ENCODE assay signal across 25 cellular contexts in the genomic region with DNA sequence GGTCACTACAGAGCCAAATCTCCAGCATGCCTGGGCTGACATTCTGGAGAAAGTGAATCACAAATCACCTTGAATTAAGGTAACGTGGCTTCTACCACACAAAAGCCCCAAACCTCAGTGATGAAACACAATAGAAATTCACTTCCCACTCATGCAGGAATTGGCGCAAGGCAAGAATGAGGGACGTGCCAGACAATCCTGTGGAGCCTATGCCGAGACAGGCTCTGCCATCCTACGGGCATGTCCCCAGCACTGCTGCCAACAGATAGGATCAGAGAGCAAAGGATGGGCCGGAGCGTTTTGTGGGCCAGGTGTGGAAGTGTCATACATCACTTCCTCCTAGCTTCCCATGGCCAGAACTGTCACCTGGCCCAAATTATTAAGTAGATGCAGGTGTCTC.
DNase-seq lines count a peak whose midpoint lies in the region; ATAC-seq and TF ChIP-seq lines count a peak whose summit lies in the region.
"Had no signal": no experiment of that assay in that cellular context is flagged by ENCODE, and none has a peak within 500 bp of the region (broad histone marks: within the 10 kb centered on the region; RNA-seq: fewer than 3 reads in every experiment).

No MANE protein-coding gene starts in this region.

- H3K9me2 ChIP-seq in OCI-LY7 (ENCODE audit: insufficient read depth, low read length): no peaks in the 10 kb centered on the region

- H3K9me3 ChIP-seq in OCI-LY7 (ENCODE audit: low read length): no peaks in the 10 kb centered on the region
- no peaks in the 10 kb centered on the region for H3K9me3 ChIP-seq in gastrocnemius medialis
- H3K9me3 ChIP-seq: tibial nerve had no signal

- POLR2A ChIA-PET in OCI-LY7 (lab: Charles Lee): interaction anchor here (1.1 to 2.1 kb wide), 7 partner anchors 9 to 73 kb away, joined by 3 to 20 read pairs (median 6); no protein-coding TSS in a partner anchor

- intact Hi-C loops in CD14-positive monocyte (cut with micrococcal nuclease) (loop anchor here (5.0 to 10.0 kb wide), 2 partner anchors 44 to 118 kb away; a partner anchor contains a TSS), OCI-LY7 (cut with micrococcal nuclease; ENCODE audit: unreplicated experiment) (no loop called here), gastrocnemius medialis (cut with DNase I; ENCODE audit: low total_unique reads) (no loop called here)

- peak overlapping the region in 6 of 7 donors; percentile 46 to 96 (median 64) for H3K27ac Mint-ChIP-seq in CD14-positive monocyte
- H3K27ac Mint-ChIP-seq: activated naive CD8-positive, alpha-beta T cell; activated T-helper 1 cell treated with anti-CD3 and anti-CD28 coated beads, Interleukin-12 subunit alpha, Interleukin-12 subunit beta, Interleukin-2, Interleukin-4 antibody, amounts not matched to agents 30 ng/mL and 10 ng/mL and 1 ng/mL, durations not matched to agents 14 hours and 24 hours and 36 hours had no signal

- peak overlapping the region; percentile 19; the same call in 1 of the 2 replicates for H3K4me2 ChIP-seq in OCI-LY7 (ENCODE audit: low read length)
- H3K4me2 ChIP-seq: PC-9, smooth muscle cell had no signal

- CTCF ChIA-PET in OCI-LY7 (lab: Charles Lee; ENCODE audit: unreplicated experiment): no interaction called here

- no peak overlapping the region for H3K4me3 Mint-ChIP-seq in CD14-positive monocyte
- H3K4me3 Mint-ChIP-seq: activated naive CD8-positive, alpha-beta T cell; activated T-helper 1 cell treated with anti-CD3 and anti-CD28 coated beads, Interleukin-12 subunit alpha, Interleukin-12 subunit beta, Interleukin-2, Interleukin-4 antibody, amounts not matched to agents 30 ng/mL and 10 ng/mL and 1 ng/mL, durations not matched to agents 14 hours and 24 hours and 36 hours had no signal

- H3K4me1 Mint-ChIP-seq in CD14-positive monocyte: peaks cover 49% of the 10 kb centered on the region

- H4K20me1 ChIP-seq in OCI-LY7 (ENCODE audit: insufficient read depth, low read length): no peaks in the 10 kb centered on the region

- no peak overlapping the region for H2AFZ ChIP-seq in OCI-LY7 (ENCODE audit: low read length)
- H2AFZ ChIP-seq: PC-9 had no signal

- H3K4me3 ChIP-seq in OCI-LY7 (ENCODE audit: low read depth, low read length, poor library complexity, severe bottlenecking): no peak overlapping the region
- no peak overlapping the region for H3K4me3 ChIP-seq in gastrocnemius medialis
- no peak overlapping the region for H3K4me3 ChIP-seq in H7 (ENCODE audit: insufficient read depth, low read depth, low read length)
- no peak overlapping the region for H3K4me3 ChIP-seq in brain microvascular endothelial cell (ENCODE audit: low read depth, low read length)
- H3K4me3 ChIP-seq: PC-9, smooth muscle cell, tibial nerve had no signal

- H3K36me3 ChIP-seq in OCI-LY7 (ENCODE audit: insufficient read depth, low read length) (no peaks in the 10 kb centered on the region), gastrocnemius medialis (no peaks in the 10 kb centered on the region), H7 (replicated peaks; ENCODE audit: control insufficient read depth, insufficient read depth, low read length) (no peaks in the 10 kb centered on the region), brain microvascular endothelial cell (replicated peaks) (no peaks in the 10 kb centered on the region)
- H3K36me3 ChIP-seq: tibial nerve had no signal

- H3K27ac ChIP-seq in OCI-LY7 (ENCODE audit: low read depth, low read length, poor library complexity, severe bottlenecking) (no peak overlapping the region), gastrocnemius medialis (peak overlapping the region in 3 of 4 donors; percentile 72 to 87 (median 76)), brain microvascular endothelial cell (no peak overlapping the region)
- H3K27ac ChIP-seq: PC-9 had no signal

- BruUV-seq in OCI-LY7 (replicated peaks; lab: Mats Ljungman, UMichigan): no TSS peak

- TF ChIP-seq CTCF in CD14-positive monocyte (IDR thresholded peaks at IDR 0.05) (no peak), OCI-LY7 (conservative IDR thresholded peaks at IDR 0.05; ENCODE audit: low read length) (no peak), gastrocnemius medialis (IDR thresholded peaks at IDR 0.05 in 4 of 5, conservative IDR thresholded peaks at IDR 0.05 in 1 of 5) (no peak), brain microvascular endothelial cell (IDR thresholded peaks at IDR 0.05; ENCODE audit: low read depth, low read length, missing control alignments) (no peak)

- H3K79me2 ChIP-seq in OCI-LY7 (ENCODE audit: insufficient read depth, low read depth, low read length): no peaks in the 10 kb centered on the region

- no peaks in the 10 kb centered on the region for H3K27me3 ChIP-seq in gastrocnemius medialis
- no peaks in the 10 kb centered on the region for H3K27me3 ChIP-seq in H7 (ENCODE audit: control insufficient read depth, insufficient read depth, low read length)
- H3K27me3 ChIP-seq in brain microvascular endothelial cell (replicated peaks): no peaks in the 10 kb centered on the region
- H3K27me3 ChIP-seq: tibial nerve had no signal

- TF ChIP-seq POLR2A in gastrocnemius medialis (IDR thresholded peaks at IDR 0.05): no peak

- H3K9me3 Mint-ChIP-seq in CD14-positive monocyte: peaks cover 5 to 9% (median 7%) of the 10 kb centered on the region in 7 donors
- H3K9me3 Mint-ChIP-seq: activated T-helper 1 cell treated with anti-CD3 and anti-CD28 coated beads, Interleukin-12 subunit alpha, Interleukin-12 subunit beta, Interleukin-2, Interleukin-4 antibody, amounts not matched to agents 30 ng/mL and 10 ng/mL and 1 ng/mL, durations not matched to agents 14 hours and 24 hours and 36 hours had no signal

- H3K27me3 Mint-ChIP-seq in CD14-positive monocyte (ENCODE audit: low read depth in 3 of 3): peaks cover 0 to 2% (median 0%) of the 10 kb centered on the region in 3 donors
- H3K27me3 Mint-ChIP-seq: activated naive CD8-positive, alpha-beta T cell had no signal

- in situ Hi-C loops in gastrocnemius medialis (cut with MboI; ENCODE audit: low sequenced_read_pairs in 4 of 4) (no loop called here), brain microvascular endothelial cell (cut with HindIII; ENCODE audit: low pct_ligation_motif_present, low sequenced_read_pairs) (no loop called here)

- DNase-seq in CD14-positive monocyte (ENCODE audit: low spot score) (no peak), OCI-LY7 (ENCODE audit: low spot score) (no peak), gastrocnemius medialis (no peak), GOT3 (lab: John Stamatoyannopoulos, UW) (no peak), H7 (no peak), brain microvascular endothelial cell (no peak)
- DNase-seq: activated CD4-positive, alpha-beta T cell treated with anti-CD3 and anti-CD28 coated beads for 1 hour; activated CD8-positive, alpha-beta memory T cell treated with anti-CD3 and anti-CD28 coated beads for 24 hours; DMS79; effector CD4-positive, alpha-beta T cell; left colon; midbrain; NCI-H1092; NCI-H2029 treated with DMSO at 0.1 percent for 48 hours; NCI-H446; PC-9; SHP77; stimulated activated CD4-positive, alpha-beta T cell treated with anti-CD3 and anti-CD28 coated beads, Interleukin-2, amount 100 ng/mL, for 48 hours; stimulated activated naive CD4-positive, alpha-beta T cell had no signal

- peaks cover 42% of the 10 kb centered on the region for H3K4me1 ChIP-seq in OCI-LY7 (ENCODE audit: insufficient read depth, low read length, poor library complexity, severe bottlenecking)
- H3K4me1 ChIP-seq in gastrocnemius medialis: peaks cover 25 to 26% of the 10 kb centered on the region in 2 donors

- H3K36me3 Mint-ChIP-seq in CD14-positive monocyte: peaks cover 0 to 9% of the 10 kb centered on the region in 2 donors

- ATAC-seq in esophagus mucosa (peak; percentile 58), gastrocnemius medialis (no peak), HG03469 (IDR thresholded peaks at IDR 0.05; ENCODE audit: unreplicated experiment) (no peak)
- ATAC-seq: left colon had no signal

Comparison
In these comparisons a context has a peak if more than half of its experiments do, and no peak if none do; other contexts are left out.
1. H3K27ac ChIP-seq: peak in gastrocnemius medialis (3 of 4); none in OCI-LY7 (single experiment) and brain microvascular endothelial cell (single experiment).
2. intact Hi-C loops: an anchor here in CD14-positive monocyte (5.0 to 10.0 kb wide); none called in OCI-LY7 and gastrocnemius medialis.